1 cellular context compared by ENCODE assay signal in the genomic region with DNA sequence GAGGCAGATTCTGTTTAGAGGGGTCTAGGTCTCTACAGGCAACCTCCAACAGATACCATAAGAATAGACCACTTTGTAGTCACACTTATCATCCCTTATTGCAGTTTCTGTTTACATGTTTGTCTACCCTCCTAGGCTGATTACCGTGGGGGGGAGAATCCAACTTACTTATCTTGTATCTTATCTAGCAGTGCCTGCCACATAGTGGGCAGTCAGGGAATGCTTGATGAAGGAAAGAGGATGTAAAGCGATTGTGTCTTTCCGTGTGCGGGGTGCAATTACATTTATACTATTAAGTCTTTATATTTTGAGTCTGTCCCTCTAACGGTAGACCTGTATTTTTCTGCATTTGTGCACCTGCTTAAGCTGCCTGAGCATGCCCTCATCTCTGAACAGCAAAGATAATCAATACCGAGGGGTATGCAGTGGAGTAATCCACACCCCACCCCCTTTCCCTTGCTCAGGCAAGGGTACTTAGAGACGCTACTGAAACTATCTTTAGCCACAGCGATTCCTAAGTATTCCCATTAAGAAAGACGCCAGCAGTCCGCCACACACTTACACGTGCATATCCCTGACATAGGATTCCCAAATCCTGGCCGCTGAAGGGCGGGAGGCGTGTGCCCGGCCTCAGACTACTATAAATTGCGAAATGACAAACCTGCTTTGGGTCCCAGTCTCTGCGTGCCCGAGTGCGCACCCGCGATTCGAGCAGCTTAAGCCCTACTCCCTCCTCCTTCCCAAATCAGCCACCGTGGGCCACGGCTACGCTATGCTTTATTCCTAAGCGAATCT.
A peak's percentile ranks its signal among the peaks of the same experiment; 100 is the strongest.
TF ChIP-seq lines count a peak whose summit lies in the region.

No MANE protein-coding gene starts in this region.

TF ChIP-seq in K562, 482 proteins besides CTCF, POLR2A, EP300 and RAD21 (continued from another document):
- TF ChIP-seq SMC3 (conservative IDR thresholded peaks at IDR 0.05; ENCODE audit: insufficient read depth, low read depth, low read length) (no peak), SNIP1 (IDR thresholded peaks at IDR 0.05; ENCODE audit: low read depth) (no peak), STAG1 (CRISPR knock-in tag; IDR thresholded peaks at IDR 0.05; ENCODE audit: borderline replicate concordance) (no peak), MAFK (IDR thresholded peaks at IDR 0.05; ENCODE audit: low read length) (no peak), MECOM (CRISPR knock-in tag; IDR thresholded peaks at IDR 0.05) (0 out of 2 replicates have a peak, but pooled peaks have one; percentile 23), BHLHE40 (IDR thresholded peaks at IDR 0.05; ENCODE audit: low read length) (no peak), HLTF (IDR thresholded peaks at IDR 0.05) (0 out of 2 replicates have a peak, but pooled peaks have one; percentile 5), SAP30 (IDR thresholded peaks at IDR 0.05; ENCODE audit: borderline replicate concordance, insufficient read depth, low read depth, low read length, poor library complexity, severe bottlenecking) (no peak), SPI1 (IDR thresholded peaks at IDR 0.05; ENCODE audit: borderline replicate concordance, low read depth, low read length) (no peak), TEAD4 (IDR thresholded peaks at IDR 0.05; ENCODE audit: low read length) (no peak), TEAD4 (CRISPR knock-in tag; IDR thresholded peaks at IDR 0.05; ENCODE audit: borderline replicate concordance) (no peak), RBM25 (IDR thresholded peaks at IDR 0.05; ENCODE audit: low read depth, low read length, severe bottlenecking) (no peak), CREB3 (tag; conservative IDR thresholded peaks at IDR 0.05; ENCODE audit: low read depth) (0 out of 2 replicates have a peak, but pooled peaks have one; percentile 33), HNRNPK (IDR thresholded peaks at IDR 0.05; ENCODE audit: low read depth, low read length, poor library complexity, severe bottlenecking) (no peak), POLR3A (IDR thresholded peaks at IDR 0.05; ENCODE audit: borderline replicate concordance, extremely low read depth, insufficient read depth, insufficient read length) (no peak), ZNF280B (CRISPR knock-in tag; IDR thresholded peaks at IDR 0.05) (no peak), CEBPG (CRISPR knock-in tag; IDR thresholded peaks at IDR 0.05) (no peak; the same call in 1 of the 2 replicates), CEBPG (tag; conservative IDR thresholded peaks at IDR 0.05 in 1 of 2, IDR thresholded peaks at IDR 0.05 in 1 of 2) (peak; percentile 68 to 85), ZNF12 (CRISPR knock-in tag; IDR thresholded peaks at IDR 0.05) (no peak), IRF1 (CRISPR knock-in tag; IDR thresholded peaks at IDR 0.05; ENCODE audit: borderline replicate concordance) (no peak), CBFB (CRISPR knock-in tag; IDR thresholded peaks at IDR 0.05) (0 out of 2 replicates have a peak, but pooled peaks have one; percentile 55), TFAP4 (CRISPR knock-in tag; IDR thresholded peaks at IDR 0.05; ENCODE audit: borderline replicate concordance) (no peak), ZNF449 (CRISPR knock-in tag; IDR thresholded peaks at IDR 0.05) (no peak), SMAD4 (CRISPR knock-in tag; conservative IDR thresholded peaks at IDR 0.05) (0 out of 2 replicates have a peak, but pooled peaks have one; percentile 16), ETV1 (tag; conservative IDR thresholded peaks at IDR 0.05; ENCODE audit: low read depth) (no peak)
- TF ChIP-seq, protein P1, sequence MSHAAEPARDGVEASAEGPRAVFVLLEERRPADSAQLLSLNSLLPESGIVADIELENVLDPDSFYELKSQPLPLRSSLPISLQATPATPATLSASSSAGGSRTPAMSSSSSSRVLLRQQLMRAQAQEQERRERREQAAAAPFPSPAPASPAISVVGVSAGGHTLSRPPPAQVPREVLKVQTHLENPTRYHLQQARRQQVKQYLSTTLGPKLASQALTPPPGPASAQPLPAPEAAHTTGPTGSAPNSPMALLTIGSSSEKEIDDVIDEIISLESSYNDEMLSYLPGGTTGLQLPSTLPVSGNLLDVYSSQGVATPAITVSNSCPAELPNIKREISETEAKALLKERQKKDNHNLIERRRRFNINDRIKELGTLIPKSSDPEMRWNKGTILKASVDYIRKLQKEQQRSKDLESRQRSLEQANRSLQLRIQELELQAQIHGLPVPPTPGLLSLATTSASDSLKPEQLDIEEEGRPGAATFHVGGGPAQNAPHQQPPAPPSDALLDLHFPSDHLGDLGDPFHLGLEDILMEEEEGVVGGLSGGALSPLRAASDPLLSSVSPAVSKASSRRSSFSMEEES (CRISPR knock-in tag; IDR thresholded peaks at IDR 0.05), result no peak
- TF ChIP-seq, protein P2, sequence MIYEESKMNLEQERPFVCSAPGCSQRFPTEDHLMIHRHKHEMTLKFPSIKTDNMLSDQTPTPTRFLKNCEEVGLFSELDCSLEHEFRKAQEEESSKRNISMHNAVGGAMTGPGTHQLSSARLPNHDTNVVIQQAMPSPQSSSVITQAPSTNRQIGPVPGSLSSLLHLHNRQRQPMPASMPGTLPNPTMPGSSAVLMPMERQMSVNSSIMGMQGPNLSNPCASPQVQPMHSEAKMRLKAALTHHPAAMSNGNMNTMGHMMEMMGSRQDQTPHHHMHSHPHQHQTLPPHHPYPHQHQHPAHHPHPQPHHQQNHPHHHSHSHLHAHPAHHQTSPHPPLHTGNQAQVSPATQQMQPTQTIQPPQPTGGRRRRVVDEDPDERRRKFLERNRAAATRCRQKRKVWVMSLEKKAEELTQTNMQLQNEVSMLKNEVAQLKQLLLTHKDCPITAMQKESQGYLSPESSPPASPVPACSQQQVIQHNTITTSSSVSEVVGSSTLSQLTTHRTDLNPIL (CRISPR knock-in tag; IDR thresholded peaks at IDR 0.05), result no peak
